Comparison of ENCODE assay signal across 8 cellular contexts in the genomic region with DNA sequence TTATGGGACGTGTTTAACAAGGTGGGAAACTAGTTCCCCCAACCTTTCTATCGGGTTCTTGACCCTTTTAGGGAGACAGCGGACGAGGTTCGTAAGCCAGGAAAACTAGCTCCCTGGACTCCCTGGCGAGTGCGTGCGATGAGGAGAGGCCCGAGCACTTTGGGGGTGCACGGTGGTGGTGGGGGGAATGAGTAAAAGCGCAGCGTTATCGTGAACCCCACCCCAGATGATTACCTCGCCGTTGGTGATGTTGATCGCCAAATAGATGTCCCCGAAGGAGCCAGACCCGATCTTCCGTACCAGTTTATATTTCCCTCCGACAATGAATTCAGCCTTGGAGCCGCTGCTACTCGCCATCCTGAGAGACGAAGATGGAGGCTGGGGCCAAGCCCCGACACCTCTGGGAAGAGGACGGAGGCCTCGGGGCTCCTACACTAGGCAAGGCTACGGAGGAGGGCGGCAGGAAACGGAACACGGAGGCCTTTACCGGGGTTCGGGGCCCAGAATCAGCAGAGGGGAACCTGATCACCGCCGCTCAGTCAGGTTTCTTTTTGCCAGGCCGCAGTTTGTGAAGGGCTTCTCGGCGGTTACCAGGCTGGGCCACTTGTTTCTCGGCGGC. TPM values are rescaled to one million over a fixed set of nuclear protein-coding genes. Genes with fewer than 3 reads are reported as not detected.
DNase-seq lines count a peak whose midpoint lies in the region; ATAC-seq and TF ChIP-seq lines count a peak whose summit lies in the region.

No MANE protein-coding gene starts in this region.

- H3K36me3 ChIP-seq in hepatocyte (replicated peaks; ENCODE audit: insufficient read depth, low read depth): no peaks in the 10 kb centered on the region

- peaks cover 24% of the 10 kb centered on the region for H3K36me3 Mint-ChIP-seq in activated naive CD4-positive, alpha-beta T cell treated with anti-CD3 and anti-CD28 coated beads, Interleukin-2, amount 50 U/mL, for 24 hours

- peaks cover 61% of the 10 kb centered on the region for H3K79me2 ChIP-seq in hepatocyte

- no peak for TF ChIP-seq CTCF in hepatocyte (IDR thresholded peaks at IDR 0.05; ENCODE audit: poor library complexity)

- H3K27ac Mint-ChIP-seq in activated naive CD4-positive, alpha-beta T cell treated with anti-CD3 and anti-CD28 coated beads, Interleukin-2, amount 50 U/mL, for 24 hours: peak overlapping the region; percentile 99

- under 1% methylated on average over 37 of the region's 39 CpGs for WGBS in hepatocyte (ENCODE audit: low lambda C conversion rate, missing lambda C conversion rate)

- H3K9me3 Mint-ChIP-seq in activated naive CD4-positive, alpha-beta T cell treated with anti-CD3 and anti-CD28 coated beads, Interleukin-2, amount 50 U/mL, for 24 hours: no peaks in the 10 kb centered on the region

- no peak overlapping the region for H2AFZ ChIP-seq in hepatocyte

- H3K4me1 Mint-ChIP-seq in activated naive CD4-positive, alpha-beta T cell treated with anti-CD3 and anti-CD28 coated beads, Interleukin-2, amount 50 U/mL, for 24 hours: peaks cover 41% of the 10 kb centered on the region

- H3K9me2 ChIP-seq in hepatocyte (replicated peaks; ENCODE audit: insufficient read depth): no peaks in the 10 kb centered on the region

- H3K4me3 ChIP-seq in hepatocyte: peak overlapping the region; percentile 88
- H3K4me3 ChIP-seq in skin epidermis: peak overlapping the region; percentile 54 to 97 (median 84)

- ATAC-seq in Right ventricle myocardium superior (ENCODE audit: poor library complexity) (peak; percentile 23), Right ventricle myocardium inferior (no peak), HG03571 (IDR thresholded peaks at IDR 0.05; ENCODE audit: unreplicated experiment) (peak; percentile 6), GM19467 (IDR thresholded peaks at IDR 0.05; ENCODE audit: unreplicated experiment) (no peak)

- no peaks in the 10 kb centered on the region for H3K9me3 ChIP-seq in hepatocyte (ENCODE audit: low read depth)

- intact Hi-C loops in Right ventricle myocardium superior (cut with DNase I): loop anchor here (2.0 kb wide), 1 partner anchor 108 kb away; no protein-coding TSS in a partner anchor
- intact Hi-C loops in Right ventricle myocardium inferior (cut with DNase I): loop anchor here (1.0 to 5.0 kb wide), 4 partner anchors 33 to 488 kb away; partner anchors contain the start of gene SH3TC2

- H4K20me1 ChIP-seq in hepatocyte (ENCODE audit: insufficient read depth, poor library complexity, severe bottlenecking): peaks cover 33% of the 10 kb centered on the region

- H3K27ac ChIP-seq in hepatocyte: peak overlapping the region; percentile 98
- H3K27ac ChIP-seq in skin epidermis: peak overlapping the region; percentile 90 to 100 (median 99)

- H3K27me3 Mint-ChIP-seq in activated naive CD4-positive, alpha-beta T cell treated with anti-CD3 and anti-CD28 coated beads, Interleukin-2, amount 50 U/mL, for 24 hours: no peaks in the 10 kb centered on the region

- H3K27me3 ChIP-seq in hepatocyte: no peaks in the 10 kb centered on the region

- no peak for DNase-seq in Right ventricle myocardium superior
- no peak for DNase-seq in Right ventricle myocardium inferior (ENCODE audit: missing footprints)
- peak; percentile 28 for DNase-seq in hepatocyte (ENCODE audit: low spot score)
- no peak for DNase-seq in LoVo (ENCODE audit: low spot score)

- H3K4me2 ChIP-seq in hepatocyte: peak overlapping the region; percentile 91

- peak overlapping the region; percentile 97 for H3K4me3 Mint-ChIP-seq in activated naive CD4-positive, alpha-beta T cell treated with anti-CD3 and anti-CD28 coated beads, Interleukin-2, amount 50 U/mL, for 24 hours

- peaks cover 14% of the 10 kb centered on the region for H3K4me1 ChIP-seq in hepatocyte (ENCODE audit: insufficient read depth)

RNA-seq across cellular contexts. Expression of gene CSNK1A1, which starts 0.5 kb away (rescaled TPM):
- total RNA-seq in Right ventricle myocardium superior: 191 TPM
- total RNA-seq in Right ventricle myocardium inferior: 202 TPM
- 220 and 231 TPM in 2 replicates for total RNA-seq in hepatocyte
- polyA plus RNA-seq in hepatocyte: 102 and 106 TPM in 2 replicates

RNA-seq across cellular contexts. Expression of gene ARHGEF37, which starts 30.6 kb away (rescaled TPM):
- total RNA-seq in Right ventricle myocardium superior (32.9 TPM), Right ventricle myocardium inferior (32.2 TPM), hepatocyte (2.0 and 2.3 TPM in 2 replicates)
- 2.9 and 3.1 TPM in 2 replicates for polyA plus RNA-seq in hepatocyte

Comparison
In these comparisons a context has a peak if more than half of its experiments do, and no peak if none do; other contexts are left out.
1. ATAC-seq: peak in Right ventricle myocardium superior (single experiment) and HG03571 (single experiment); none in Right ventricle myocardium inferior (single experiment) and GM19467 (single experiment).